7 cellular contexts compared by ENCODE assay signal in the genomic region with DNA sequence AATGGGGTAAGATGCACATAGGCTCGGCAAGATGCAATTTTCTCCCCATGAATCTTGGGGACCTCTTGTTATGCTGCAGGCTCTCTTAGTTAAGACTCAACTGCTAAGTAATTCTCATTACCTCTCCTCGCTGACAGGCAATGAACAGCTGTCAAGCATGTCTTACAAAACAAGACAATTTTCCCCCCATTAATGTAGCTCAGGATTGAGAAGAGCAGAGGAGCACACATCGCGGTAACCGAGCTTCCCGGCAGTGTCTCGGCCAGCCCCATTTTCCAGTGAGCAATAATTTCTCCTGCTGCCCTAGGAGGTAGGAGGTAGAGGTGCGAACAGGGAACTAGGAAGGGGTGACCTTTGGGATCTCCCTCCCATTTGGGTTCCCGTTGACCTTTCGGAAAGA.
"Had no signal": no experiment of that assay in that cellular context is flagged by ENCODE, and none has a peak within 500 bp of the region (broad histone marks: within the 10 kb centered on the region; RNA-seq: fewer than 3 reads in every experiment).

No MANE protein-coding gene starts in this region.

- H3K4me3 ChIP-seq: GM23248, HAP-1 had no signal

- H3K36me3 ChIP-seq: HAP-1 had no signal

- H3K27ac ChIP-seq: GM23248, HL-60 had no signal

- DNase-seq: GM23248, GOT3, H7, HFFc6, KBM-7 had no signal

- H3K4me1 ChIP-seq: HAP-1 had no signal

- H3K9me3 ChIP-seq: HAP-1 had no signal

- H3K9ac ChIP-seq: GM23248 had no signal

- H2AFZ ChIP-seq: GM23248 had no signal
